18 cellular contexts compared by ENCODE assay signal in genomic region chr6:37725967-37726366, GRCh38. TPM values are rescaled to one million over a fixed set of nuclear protein-coding genes. Genes with fewer than 3 reads are reported as not detected.
DNase-seq lines count a peak whose midpoint lies in the region; ATAC-seq and TF ChIP-seq lines count a peak whose summit lies in the region.
"Had no signal": no experiment of that assay in that cellular context is flagged by ENCODE, and none has a peak within 500 bp of the region (broad histone marks: within the 10 kb centered on the region; RNA-seq: fewer than 3 reads in every experiment).

No MANE protein-coding gene starts in this region.

- H3K4me3 ChIP-seq in Caco-2 (ENCODE audit: low read depth, low read length) (no peak overlapping the region), PC-9 (no peak overlapping the region), osteoblast (ENCODE audit: insufficient read depth, low read length) (no peak overlapping the region), Peyer's patch (no peak overlapping the region)
- H3K4me3 ChIP-seq: left ventricle myocardium inferior, SK-N-MC had no signal

- intact Hi-C loops in Caco-2 (cut with micrococcal nuclease; ENCODE audit: unreplicated experiment) (no loop called here), PC-9 (cut with micrococcal nuclease; ENCODE audit: unreplicated experiment) (no loop called here)

- H4K20me1 ChIP-seq in PC-9 (ENCODE audit: insufficient read depth): no peaks in the 10 kb centered on the region
- H4K20me1 ChIP-seq in osteoblast (ENCODE audit: insufficient read depth, low read length): no peaks in the 10 kb centered on the region

- POLR2A ChIA-PET in Caco-2 (lab: Charles Lee): no interaction called here
- POLR2A ChIA-PET in PC-9 (lab: Charles Lee; ENCODE audit: unreplicated experiment): interaction anchor here (0.6 kb wide), 1 partner anchor 31 kb away, joined by 3 read pairs; no protein-coding TSS in a partner anchor

- TF ChIP-seq POLR2A in Peyer's patch (IDR thresholded peaks at IDR 0.05): no peak

- ATAC-seq in HG03139 (IDR thresholded peaks at IDR 0.05; ENCODE audit: unreplicated experiment): no peak
- no peak for ATAC-seq in GM21367 (IDR thresholded peaks at IDR 0.05; ENCODE audit: unreplicated experiment)
- no peak for ATAC-seq in GM18873 (IDR thresholded peaks at IDR 0.05; ENCODE audit: low FRiP score, unreplicated experiment)
- ATAC-seq: activated CD8-positive, alpha-beta memory T cell treated with anti-CD3 and anti-CD28 coated beads, Interleukin-2, amount 10 ng/mL, durations not matched to agents 7 days and 5 days had no signal

- no peak overlapping the region for H3K4me2 ChIP-seq in PC-9
- H3K4me2 ChIP-seq in osteoblast (ENCODE audit: insufficient read depth, low read length): no peak overlapping the region

- H3K27me3 Mint-ChIP-seq in Caco-2 (ENCODE audit: insufficient read depth, unreplicated experiment): no peaks in the 10 kb centered on the region
- H3K27me3 Mint-ChIP-seq: activated CD8-positive, alpha-beta memory T cell treated with anti-CD3 and anti-CD28 coated beads, Interleukin-2, amount 10 ng/mL, durations not matched to agents 7 days and 5 days had no signal

- H3K36me3 Mint-ChIP-seq in Caco-2 (ENCODE audit: insufficient read depth, unreplicated experiment): no peaks in the 10 kb centered on the region
- H3K36me3 Mint-ChIP-seq: activated CD8-positive, alpha-beta memory T cell treated with anti-CD3 and anti-CD28 coated beads, Interleukin-2, amount 10 ng/mL, durations not matched to agents 7 days and 5 days had no signal

- H3K4me3 Mint-ChIP-seq in Caco-2 (ENCODE audit: unreplicated experiment): no peak overlapping the region
- H3K4me3 Mint-ChIP-seq: activated CD8-positive, alpha-beta memory T cell treated with anti-CD3 and anti-CD28 coated beads, Interleukin-2, amount 10 ng/mL, durations not matched to agents 7 days and 5 days; B cell had no signal

- TF ChIP-seq CTCF in Caco-2 (IDR thresholded peaks at IDR 0.05; ENCODE audit: insufficient read depth in 1 of 2, low read depth in 1 of 2, low read length in 1 of 2, severe bottlenecking in 1 of 2, unreplicated experiment in 1 of 2): no peak
- no peak for TF ChIP-seq CTCF in PC-9 (conservative IDR thresholded peaks at IDR 0.05)
- no peak for TF ChIP-seq CTCF in osteoblast (IDR thresholded peaks at IDR 0.05; ENCODE audit: extremely low read depth, low read depth, low read length)
- TF ChIP-seq CTCF in Peyer's patch (IDR thresholded peaks at IDR 0.05): no peak

- H3K9me3 ChIP-seq in Caco-2 (no peaks in the 10 kb centered on the region), PC-9 (ENCODE audit: insufficient read depth, low read depth) (no peaks in the 10 kb centered on the region), osteoblast (ENCODE audit: low read depth, low read length) (no peaks in the 10 kb centered on the region), Peyer's patch (no peaks in the 10 kb centered on the region)
- H3K9me3 ChIP-seq: left ventricle myocardium inferior had no signal

- CTCF ChIA-PET in Caco-2 (lab: Charles Lee): no interaction called here
- CTCF ChIA-PET in PC-9 (lab: Charles Lee): no interaction called here

- H3K27ac ChIP-seq in PC-9 (no peak overlapping the region), osteoblast (ENCODE audit: low read depth, low read length) (no peak overlapping the region), Peyer's patch (no peak overlapping the region)
- H3K27ac ChIP-seq: left ventricle myocardium inferior, SK-N-MC had no signal

- H3K9me3 Mint-ChIP-seq in Caco-2 (ENCODE audit: unreplicated experiment): no peaks in the 10 kb centered on the region

- H3K79me2 ChIP-seq in PC-9 (ENCODE audit: low read depth) (no peaks in the 10 kb centered on the region), osteoblast (ENCODE audit: insufficient read depth, low read length) (no peaks in the 10 kb centered on the region)

- no peak overlapping the region for H3K27ac Mint-ChIP-seq in Caco-2 (ENCODE audit: unreplicated experiment)
- H3K27ac Mint-ChIP-seq: activated CD8-positive, alpha-beta memory T cell treated with anti-CD3 and anti-CD28 coated beads, Interleukin-2, amount 10 ng/mL, durations not matched to agents 7 days and 5 days; B cell had no signal

- peaks cover 16% of the 10 kb centered on the region for H3K4me1 Mint-ChIP-seq in Caco-2 (ENCODE audit: low read depth, unreplicated experiment)
- H3K4me1 Mint-ChIP-seq: activated CD8-positive, alpha-beta memory T cell treated with anti-CD3 and anti-CD28 coated beads, Interleukin-2, amount 10 ng/mL, durations not matched to agents 7 days and 5 days; B cell had no signal

- no peaks in the 10 kb centered on the region; the same call in 1 of the 2 replicates for H3K27me3 ChIP-seq in Caco-2 (replicated peaks; ENCODE audit: control insufficient read depth, insufficient read depth, low read length)
- H3K27me3 ChIP-seq in PC-9 (ENCODE audit: insufficient read depth, low read depth): no peaks in the 10 kb centered on the region
- peaks cover 2% of the 10 kb centered on the region for H3K27me3 ChIP-seq in osteoblast (ENCODE audit: insufficient read depth, low read length)
- H3K27me3 ChIP-seq in Peyer's patch: no peaks in the 10 kb centered on the region

- H3K4me1 ChIP-seq in Caco-2 (peaks cover 4% of the 10 kb centered on the region; the same call in 1 of the 2 replicates), PC-9 (replicated peaks; ENCODE audit: insufficient read depth) (no peaks in the 10 kb centered on the region), osteoblast (ENCODE audit: insufficient read depth, low read length) (peaks cover 5% of the 10 kb centered on the region), Peyer's patch (no peaks in the 10 kb centered on the region)
- H3K4me1 ChIP-seq: left ventricle myocardium inferior had no signal

- H2AFZ ChIP-seq in PC-9 (no peak overlapping the region), osteoblast (ENCODE audit: low read length) (no peak overlapping the region)

- H3K36me3 ChIP-seq in Caco-2 (ENCODE audit: control insufficient read depth, insufficient read depth, low read length) (no peaks in the 10 kb centered on the region), PC-9 (ENCODE audit: low read depth) (no peaks in the 10 kb centered on the region), osteoblast (ENCODE audit: insufficient read depth, low read length) (no peaks in the 10 kb centered on the region), Peyer's patch (no peaks in the 10 kb centered on the region)
- H3K36me3 ChIP-seq: left ventricle myocardium inferior had no signal

- no peaks in the 10 kb centered on the region for H3F3A ChIP-seq in PC-9 (ENCODE audit: insufficient read depth, low read depth)

- H3K9me2 ChIP-seq in PC-9 (ENCODE audit: insufficient read depth): no peaks in the 10 kb centered on the region

- DNase-seq in Caco-2: peak; percentile 36 to 64
- DNase-seq in PC-9: peak; percentile 50 to 52
- DNase-seq in glomerular visceral epithelial cell (ENCODE audit: extremely low spot score): peak; percentile 89
- DNase-seq in osteoblast (ENCODE audit: insufficient read length, low spot score, missing footprints): peak; percentile 41
- DNase-seq in Peyer's patch: no peak
- DNase-seq: activated CD4-positive, alpha-beta T cell treated with anti-CD3 and anti-CD28 coated beads for 4 hours; activated CD8-positive, alpha-beta memory T cell treated with anti-CD3 and anti-CD28 coated beads, Interleukin-2, amount 10 ng/mL, durations not matched to agents 7 days and 5 days; activated effector memory CD4-positive, alpha-beta T cell treated with Interleukin-2 at 50 U/mL for 16 hours; left ventricle myocardium inferior; NCI-H1105 treated with DMSO at 0.1 percent for 48 hours; NCI-H69; stimulated activated CD4-positive, alpha-beta T cell treated with anti-CD3 and anti-CD28 coated beads, Interleukin-2, amount 100 ng/mL, for 24 hours had no signal

- BruUV-seq in Caco-2 (replicated peaks; lab: Mats Ljungman, UMichigan) (no TSS peak), PC-9 (replicated peaks; lab: Mats Ljungman, UMichigan) (no TSS peak)

RNA-seq across cellular contexts. Expression of gene MDGA1, which starts 28.3 kb away (rescaled TPM):
- total RNA-seq in Caco-2 (2022) (1.3 and 1.5 TPM in 2 replicates), PC-9 (2021) (17.8 and 28.7 TPM in 2 replicates), osteoblast (6.2 and 10.6 TPM in 2 replicates), Peyer's patch (1 to 10 TPM in 3 of 4 donors, under 1 TPM in 1; 0.35 to 4.3 (median 4.1) TPM)
- total RNA-seq: HT-29 had no signal

Comparison
In these comparisons a context has a peak if more than half of its experiments do, and no peak if none do; other contexts are left out.
1. DNase-seq: peak in Caco-2 (2 of 2), PC-9 (2 of 2), glomerular visceral epithelial cell (single experiment) and osteoblast (single experiment); none in Peyer's patch (0 of 3).